In the genomic region with DNA sequence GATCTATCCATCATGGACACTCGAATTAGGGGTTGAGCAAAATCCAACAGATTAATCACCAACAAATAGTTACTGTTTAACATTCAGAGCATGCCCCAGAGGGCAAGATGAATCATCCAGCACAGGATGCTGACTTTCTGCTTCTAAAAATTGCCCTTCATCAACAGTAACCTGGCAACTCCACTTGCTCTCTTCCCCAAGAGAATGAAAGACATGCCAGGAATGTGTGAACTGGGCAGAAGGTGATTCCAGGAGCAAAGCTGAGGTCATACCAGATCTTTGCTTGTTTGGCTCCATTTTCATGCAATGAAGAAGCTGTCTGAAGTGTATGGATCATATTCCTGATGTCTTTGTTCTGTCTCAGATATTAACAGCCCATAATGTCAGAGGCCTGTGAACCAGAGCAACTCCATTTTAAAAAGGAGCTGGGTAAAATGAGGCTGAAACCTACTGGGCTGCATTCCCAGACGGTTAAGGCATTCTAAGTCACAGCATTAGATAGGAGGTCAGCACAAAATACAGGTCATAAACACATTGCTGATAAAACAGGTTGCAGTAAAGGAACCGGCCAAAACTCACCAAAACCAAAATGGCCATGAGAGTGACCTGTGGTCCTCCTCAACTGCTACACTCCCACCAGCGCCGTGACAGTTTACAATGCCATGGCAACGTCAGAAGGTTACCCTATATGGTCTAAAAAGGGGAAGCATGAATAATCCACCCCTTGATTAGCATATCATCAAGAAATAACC, we compare ENCODE assay signal across 8 cellular contexts. TPM values are rescaled to one million over a fixed set of nuclear protein-coding genes. Genes with fewer than 3 reads are reported as not detected.
DNase-seq lines count a peak whose midpoint lies in the region; ATAC-seq and TF ChIP-seq lines count a peak whose summit lies in the region.

No MANE protein-coding gene starts in this region.

- H3K9me2 ChIP-seq in PC-9 (ENCODE audit: insufficient read depth): no peaks in the 10 kb centered on the region; the same call in 1 of the 2 replicates

- ATAC-seq in GM21825 (IDR thresholded peaks at IDR 0.05; ENCODE audit: unreplicated experiment): peak; percentile 16
- ATAC-seq in HG03196 (IDR thresholded peaks at IDR 0.05; ENCODE audit: unreplicated experiment): no peak

- H3K4me2 ChIP-seq in PC-9: peak overlapping the region; percentile 96

- peaks cover 15% of the 10 kb centered on the region for H3K79me2 ChIP-seq in PC-9 (ENCODE audit: low read depth)

- peak overlapping the region; percentile 93 for H3K27ac ChIP-seq in PC-9

- peak; percentile 34 for DNase-seq in Ammon's horn (ENCODE audit: low spot score)
- peak; percentile 83 to 99 for DNase-seq in PC-9
- peak; percentile 94 for DNase-seq in MCF 10A (ENCODE audit: unreplicated experiment)
- DNase-seq in islet precursor cell: peak; percentile 95
- DNase-seq in stimulated activated CD4-positive, alpha-beta T cell treated with anti-CD3 and anti-CD28 coated beads, Interleukin-4, amount 100 ng/mL, for 24 hours: peak; percentile 39
- no peak for DNase-seq in activated gamma-delta T cell treated with Interleukin-2 at 50 U/mL for 16 hours

- no peaks in the 10 kb centered on the region for H3K27me3 Mint-ChIP-seq in MCF 10A (ENCODE audit: insufficient read depth, unreplicated experiment)

- CTCF ChIA-PET in PC-9 (lab: Charles Lee): interaction anchor here (0.8 kb wide), 1 partner anchor 21 kb away, joined by 4 read pairs; no protein-coding TSS in a partner anchor
- CTCF ChIA-PET in MCF 10A (lab: Yijun Ruan, JAX): interaction anchor here (1.0 kb wide), 1 partner anchor 29 kb away, joined by 5 read pairs; no protein-coding TSS in a partner anchor

- no peak overlapping the region for H3K4me3 Mint-ChIP-seq in MCF 10A (ENCODE audit: unreplicated experiment)

- peaks cover 21% of the 10 kb centered on the region for H3K4me1 Mint-ChIP-seq in MCF 10A (ENCODE audit: insufficient read depth, unreplicated experiment)

- H3K9me3 Mint-ChIP-seq in MCF 10A (ENCODE audit: unreplicated experiment): no peaks in the 10 kb centered on the region

- peak overlapping the region; percentile 26; the same call in 1 of the 2 replicates for H3K4me3 ChIP-seq in PC-9

- TF ChIP-seq CTCF in PC-9 (conservative IDR thresholded peaks at IDR 0.05) (no peak), MCF 10A (IDR thresholded peaks at IDR 0.05; ENCODE audit: unreplicated experiment) (no peak)

- intact Hi-C loops in PC-9 (cut with micrococcal nuclease; ENCODE audit: unreplicated experiment): loop anchor here (1.0 to 2.0 kb wide), 2 partner anchors 30 to 146 kb away; partner anchors contain the start of gene HABP4
- intact Hi-C loops in MCF 10A (cut with micrococcal nuclease): loop anchor here (1.0 kb wide), 1 partner anchor 30 kb away; the partner anchor contains the start of gene HABP4

- no peaks in the 10 kb centered on the region for H4K20me1 ChIP-seq in PC-9 (ENCODE audit: insufficient read depth)

- no peaks in the 10 kb centered on the region for H3K36me3 Mint-ChIP-seq in MCF 10A (ENCODE audit: insufficient read depth, unreplicated experiment)

- H2AFZ ChIP-seq in PC-9: peak overlapping the region; percentile 52

- no peaks in the 10 kb centered on the region for H3K27me3 ChIP-seq in PC-9 (ENCODE audit: insufficient read depth, low read depth)

- H3F3A ChIP-seq in PC-9 (ENCODE audit: insufficient read depth, low read depth): peaks cover 37% of the 10 kb centered on the region

- H3K27ac Mint-ChIP-seq in MCF 10A (ENCODE audit: low read depth, unreplicated experiment): peak overlapping the region; percentile 63

- H3K36me3 ChIP-seq in PC-9 (ENCODE audit: low read depth): no peaks in the 10 kb centered on the region

- no peaks in the 10 kb centered on the region for H3K9me3 ChIP-seq in PC-9 (ENCODE audit: insufficient read depth, low read depth)

- peaks cover 33% of the 10 kb centered on the region for H3K4me1 ChIP-seq in PC-9 (replicated peaks; ENCODE audit: insufficient read depth)

- BruUV-seq in PC-9 (replicated peaks; lab: Mats Ljungman, UMichigan): no TSS peak
- no TSS peak for BruUV-seq in MCF 10A (replicated peaks; lab: Mats Ljungman, UMichigan)

- POLR2A ChIA-PET in PC-9 (lab: Charles Lee; ENCODE audit: unreplicated experiment): interaction anchor here (0.6 to 0.7 kb wide), 2 partner anchors 201 to 1976 kb away, joined by 4 to 6 read pairs; no protein-coding TSS in a partner anchor
- POLR2A ChIA-PET in MCF 10A (lab: Yijun Ruan, JAX): interaction anchor here (0.6 to 1.0 kb wide), 6 partner anchors 30 to 1656 kb away, joined by 3 to 12 read pairs (median 3); partner anchors contain the start of genes HABP4 and ZNF782

RNA-seq across cellular contexts. Expression of gene ZNF367, which starts 2.5 kb away (rescaled TPM):
- total RNA-seq in PC-9 (2021) (12.6 and 14.0 TPM in 2 replicates), MCF 10A (2022) (1.5 and 2.7 TPM in 2 replicates)

RNA-seq across cellular contexts. Expression of gene HABP4, which starts 29.3 kb away (rescaled TPM):
- 8.1 and 11.0 TPM in 2 replicates for total RNA-seq in PC-9 (2021)
- 4.3 and 6.3 TPM in 2 replicates for total RNA-seq in MCF 10A (2022)

RNA-seq across cellular contexts. Expression of gene SLC35D2, which starts 37.1 kb away (rescaled TPM):
- total RNA-seq in PC-9 (2021): 27.6 and 34.4 TPM in 2 replicates
- 20.8 and 28.0 TPM in 2 replicates for total RNA-seq in MCF 10A (2022)
